Comparison of ENCODE assay signal across 25 cellular contexts in the genomic region with DNA sequence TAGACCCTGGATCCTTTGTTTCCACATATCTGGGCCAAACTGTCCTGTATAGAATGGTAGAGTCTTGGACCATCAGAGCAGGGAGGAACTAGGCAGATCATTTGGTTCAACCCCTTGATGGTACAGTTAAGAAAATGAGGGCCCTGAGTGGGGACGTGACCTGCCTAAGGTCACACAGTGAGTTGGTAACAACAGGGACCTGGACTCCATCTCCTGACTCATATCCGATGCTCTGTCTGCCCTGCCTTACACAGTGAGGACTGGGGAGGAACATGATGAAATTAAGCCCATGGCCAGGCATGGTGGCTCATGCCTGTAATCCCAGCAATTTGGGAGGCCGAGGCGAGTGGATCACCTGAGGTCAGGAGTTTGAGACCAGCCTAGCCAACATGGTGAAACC.
DNase-seq lines count a peak whose midpoint lies in the region; ATAC-seq, FAIRE-seq and TF ChIP-seq lines count a peak whose summit lies in the region.
"Had no signal": no experiment of that assay in that cellular context is flagged by ENCODE, and none has a peak within 500 bp of the region (broad histone marks: within the 10 kb centered on the region; RNA-seq: fewer than 3 reads in every experiment).

No MANE protein-coding gene starts in this region.

- no peaks in the 10 kb centered on the region for H3K36me3 Mint-ChIP-seq in activated CD4-positive, alpha-beta T cell treated with anti-CD3 and anti-CD28 coated beads, Interleukin-2, amount 10 ng/mL, durations not matched to agents 24 days and 14 days (ENCODE audit: low read depth)
- no peaks in the 10 kb centered on the region for H3K36me3 Mint-ChIP-seq in osteocyte (ENCODE audit: unreplicated experiment)
- H3K36me3 Mint-ChIP-seq: CD14-positive monocyte; CD8-positive, alpha-beta memory T cell had no signal

- ATAC-seq in left lobe of liver (no peak), HG03159 (IDR thresholded peaks at IDR 0.05; ENCODE audit: unreplicated experiment) (no peak)
- ATAC-seq: PC-3 had no signal

- DNase-seq in activated CD4-positive, alpha-beta T cell treated with anti-CD3 and anti-CD28 coated beads, Interleukin-2, amount 10 ng/mL, durations not matched to agents 24 days and 14 days: peak; percentile 19
- DNase-seq in activated CD4-positive, alpha-beta T cell treated with anti-CD3 and anti-CD28 coated beads for 4 hours: no peak
- no peak for DNase-seq in GM12892 (ENCODE audit: insufficient read length)
- DNase-seq in left lobe of liver (ENCODE audit: low spot score): peak; percentile 21
- DNase-seq in osteocyte (ENCODE audit: extremely low spot score, unreplicated experiment): peak; percentile 40
- DNase-seq in dedifferentiated amniotic fluid mesenchymal stem cell (ENCODE audit: extremely low spot score): no peak
- no peak for DNase-seq in globus pallidus (ENCODE audit: low spot score)
- DNase-seq: CD8-positive, alpha-beta memory T cell; DMS79 treated with DMSO at 0.1 percent for 48 hours; GF-D8; GOT3; HCEC 1CT; KG1; MG63; NCI-H1105 treated with DMSO at 0.1 percent for 48 hours; NCI-H146; NCI-H1930; NCI-H446; NCI-H526; NK-92 treated with Interleukin-12 subunit alpha and Interleukin-12 subunit beta, amount 100 ng/mL, for 24 hours; PC-3 had no signal

- no peaks in the 10 kb centered on the region for H3K9me3 Mint-ChIP-seq in activated CD4-positive, alpha-beta T cell treated with anti-CD3 and anti-CD28 coated beads, Interleukin-2, amount 10 ng/mL, durations not matched to agents 24 days and 14 days
- no peaks in the 10 kb centered on the region for H3K9me3 Mint-ChIP-seq in osteocyte (ENCODE audit: unreplicated experiment)

- intact Hi-C loops in activated CD4-positive, alpha-beta T cell treated with anti-CD3 and anti-CD28 coated beads, Interleukin-2, amount 10 ng/mL, durations not matched to agents 24 days and 14 days (cut with micrococcal nuclease): no loop called here

- FAIRE-seq in GM12892 (lab: Jason Lieb, UNC): peak; percentile 68
- FAIRE-seq: GM12891 had no signal

- TF ChIP-seq POLR2A in GM12892 (IDR thresholded peaks at IDR 0.05; ENCODE audit: low read depth, low read length): no peak

- no peak for TF ChIP-seq CTCF in osteocyte (IDR thresholded peaks at IDR 0.05)

- peaks cover 4% of the 10 kb centered on the region for H3K27me3 Mint-ChIP-seq in activated CD4-positive, alpha-beta T cell treated with anti-CD3 and anti-CD28 coated beads, Interleukin-2, amount 10 ng/mL, durations not matched to agents 24 days and 14 days
- no peaks in the 10 kb centered on the region for H3K27me3 Mint-ChIP-seq in osteocyte (ENCODE audit: unreplicated experiment)

- no peak overlapping the region for H3K4me3 Mint-ChIP-seq in activated CD4-positive, alpha-beta T cell treated with anti-CD3 and anti-CD28 coated beads, Interleukin-2, amount 10 ng/mL, durations not matched to agents 24 days and 14 days
- no peak overlapping the region for H3K4me3 Mint-ChIP-seq in osteocyte (ENCODE audit: unreplicated experiment)
- H3K4me3 Mint-ChIP-seq: B cell; CD14-positive monocyte; CD8-positive, alpha-beta memory T cell had no signal

- no peaks in the 10 kb centered on the region for H3K4me1 Mint-ChIP-seq in activated CD4-positive, alpha-beta T cell treated with anti-CD3 and anti-CD28 coated beads, Interleukin-2, amount 10 ng/mL, durations not matched to agents 24 days and 14 days
- no peaks in the 10 kb centered on the region for H3K4me1 Mint-ChIP-seq in osteocyte (ENCODE audit: unreplicated experiment)
- H3K4me1 Mint-ChIP-seq: B cell; CD14-positive monocyte; CD8-positive, alpha-beta memory T cell had no signal

- no peak overlapping the region for H3K27ac Mint-ChIP-seq in activated CD4-positive, alpha-beta T cell treated with anti-CD3 and anti-CD28 coated beads, Interleukin-2, amount 10 ng/mL, durations not matched to agents 24 days and 14 days
- H3K27ac Mint-ChIP-seq in osteocyte (ENCODE audit: unreplicated experiment): no peak overlapping the region
- H3K27ac Mint-ChIP-seq: B cell; CD14-positive monocyte; CD8-positive, alpha-beta memory T cell had no signal

Comparison
In these comparisons a context has a peak if more than half of its experiments do, and no peak if none do; other contexts are left out.
1. DNase-seq: peak in activated CD4-positive, alpha-beta T cell treated with anti-CD3 and anti-CD28 coated beads, Interleukin-2, amount 10 ng/mL, durations not matched to agents 24 days and 14 days (single experiment), left lobe of liver (single experiment) and osteocyte (single experiment); none in activated CD4-positive, alpha-beta T cell treated with anti-CD3 and anti-CD28 coated beads for 4 hours (0 of 2), GM12892 (single experiment), dedifferentiated amniotic fluid mesenchymal stem cell (single experiment) and globus pallidus (single experiment).